Comparison of ENCODE assay signal across 8 cellular contexts in genomic region chr4:142353149-142353738, GRCh38.
DNase-seq lines count a peak whose midpoint lies in the region; ATAC-seq, FAIRE-seq and TF ChIP-seq lines count a peak whose summit lies in the region.

No MANE protein-coding gene starts in this region.

- DNase-seq in A549 (ENCODE audit: low read depth in 1 of 2, low spot score in 1 of 2) (peak in 1 of 2 experiments; percentile 61), Peyer's patch (no peak), dedifferentiated amniotic fluid mesenchymal stem cell (ENCODE audit: extremely low spot score) (peak; percentile 77), mesendoderm (peak; percentile 70)
- DNase-seq in stimulated activated CD4-positive, alpha-beta T cell treated with anti-CD3 and anti-CD28 coated beads, Interleukin-12 subunit alpha, Interleukin-12 subunit beta, amount 100 ng/mL, for 4 hours = no peak

- H3K27ac ChIP-seq in A549 (peak overlapping the region; percentile 43 to 77; a peak in 5 of 6 replicates), Peyer's patch (no peak overlapping the region), mesendoderm (ENCODE audit: low read depth, low read length) (no peak overlapping the region)

- FAIRE-seq in A549 (lab: Jason Lieb, UNC) (no peak), G401.6 (lab: Jason Lieb, UNC) (peak; percentile 100)

- TF ChIP-seq POLR2A in A549 (IDR thresholded peaks at IDR 0.05; ENCODE audit: low read length) = no peak
- TF ChIP-seq POLR2A in Peyer's patch (IDR thresholded peaks at IDR 0.05) = no peak

- no peak overlapping the region for H3K18ac ChIP-seq in mesendoderm (ENCODE audit: low read length)

- no peaks in the 10 kb centered on the region for H3K36me3 ChIP-seq in Peyer's patch
- no peaks in the 10 kb centered on the region for H3K36me3 ChIP-seq in mesendoderm (ENCODE audit: control insufficient read depth, insufficient read depth, low read length)

- TF ChIP-seq RAD21 in A549 (conservative IDR thresholded peaks at IDR 0.05 in 1 of 2, IDR thresholded peaks at IDR 0.05 in 1 of 2) = peak; percentile 75 to 77

- no peak overlapping the region for H4K8ac ChIP-seq in mesendoderm (ENCODE audit: low read depth, low read length)

- no peak overlapping the region for H3K4ac ChIP-seq in mesendoderm (ENCODE audit: low read depth, low read length)

- no peak overlapping the region for H3K56ac ChIP-seq in mesendoderm (ENCODE audit: low read length)

- CTCF ChIA-PET in A549 (lab: Yijun Ruan, JAX) = interaction anchor here (0.6 to 1.8 kb wide), 12 partner anchors 10 to 488 kb away, joined by 3 to 6 read pairs (median 3); no protein-coding TSS in a partner anchor

- POLR2A ChIA-PET in A549 (lab: Yijun Ruan, JAX) = interaction anchor here (0.5 kb wide), 1 partner anchor 206 kb away, joined by 3 read pairs; no protein-coding TSS in a partner anchor

- no peaks in the 10 kb centered on the region for H3K27me3 ChIP-seq in Peyer's patch
- H3K27me3 ChIP-seq in mesendoderm (ENCODE audit: insufficient read depth, low read length, poor library complexity) = no peaks in the 10 kb centered on the region

- no peak overlapping the region for H2AK5ac ChIP-seq in mesendoderm (ENCODE audit: low read length)

- ATAC-seq in A549 (peak in 1 of 2 experiments; percentile 73; a peak in 3 of 6 replicates), HG03442 (IDR thresholded peaks at IDR 0.05; ENCODE audit: unreplicated experiment) (peak; percentile 74), GM21423 (IDR thresholded peaks at IDR 0.05; ENCODE audit: unreplicated experiment) (no peak)

- H3K9ac ChIP-seq in mesendoderm (ENCODE audit: low read length) = no peak overlapping the region

- H2BK120ac ChIP-seq in mesendoderm (ENCODE audit: low read depth, low read length) = no peak overlapping the region

- H3K4me2 ChIP-seq in A549 (peak overlapping the region; percentile 43; the same call in 2 of the 3 replicates), mesendoderm (ENCODE audit: low read length) (no peak overlapping the region)

- H3K4me1 ChIP-seq in A549 (peaks cover 49% of the 10 kb centered on the region), Peyer's patch (peaks cover 0 to 20% (median 0%) of the 10 kb centered on the region in 4 donors), mesendoderm (ENCODE audit: control insufficient read depth, low read depth, low read length) (no peaks in the 10 kb centered on the region)

- no peak for TF ChIP-seq EP300 in A549 (IDR thresholded peaks at IDR 0.05)

- no peaks in the 10 kb centered on the region for H3K79me2 ChIP-seq in mesendoderm (ENCODE audit: control insufficient read depth, insufficient read depth, low read length)

- WGBS in A549 (ENCODE audit: missing lambda C conversion rate) = 16% methylated on average over 5 of the region's 5 CpGs
- WGBS in mesendoderm (ENCODE audit: extremely low coverage, insufficient coverage, low lambda C conversion rate) = no CpG with 5 or more reads among the region's 5 CpGs

- no peaks in the 10 kb centered on the region for H3K79me1 ChIP-seq in mesendoderm (ENCODE audit: low read length)

- H3K4me3 ChIP-seq in A549 (no peak overlapping the region), Peyer's patch (no peak overlapping the region), mesendoderm (ENCODE audit: low read length) (no peak overlapping the region)

- H3K23ac ChIP-seq in mesendoderm (ENCODE audit: low read length) = no peak overlapping the region

- H2BK5ac ChIP-seq in mesendoderm (ENCODE audit: low read length) = no peak overlapping the region

- H3K9me3 ChIP-seq in A549 = no peaks in the 10 kb centered on the region
- no peaks in the 10 kb centered on the region for H3K9me3 ChIP-seq in Peyer's patch

- H4K5ac ChIP-seq in mesendoderm (ENCODE audit: low read length) = no peak overlapping the region

- H2BK15ac ChIP-seq in mesendoderm (replicated peaks; ENCODE audit: low read depth) = no peak overlapping the region

- TF ChIP-seq CTCF in A549 (IDR thresholded peaks at IDR 0.05) = peak; percentile 76
- peak in 5 of 6 experiments; percentile 55 to 85 (median 80) for TF ChIP-seq CTCF in Peyer's patch (IDR thresholded peaks at IDR 0.05)

TF ChIP-seq in A549, 52 proteins besides CTCF, POLR2A, EP300 and RAD21:
- TF ChIP-seq, protein P1, sequence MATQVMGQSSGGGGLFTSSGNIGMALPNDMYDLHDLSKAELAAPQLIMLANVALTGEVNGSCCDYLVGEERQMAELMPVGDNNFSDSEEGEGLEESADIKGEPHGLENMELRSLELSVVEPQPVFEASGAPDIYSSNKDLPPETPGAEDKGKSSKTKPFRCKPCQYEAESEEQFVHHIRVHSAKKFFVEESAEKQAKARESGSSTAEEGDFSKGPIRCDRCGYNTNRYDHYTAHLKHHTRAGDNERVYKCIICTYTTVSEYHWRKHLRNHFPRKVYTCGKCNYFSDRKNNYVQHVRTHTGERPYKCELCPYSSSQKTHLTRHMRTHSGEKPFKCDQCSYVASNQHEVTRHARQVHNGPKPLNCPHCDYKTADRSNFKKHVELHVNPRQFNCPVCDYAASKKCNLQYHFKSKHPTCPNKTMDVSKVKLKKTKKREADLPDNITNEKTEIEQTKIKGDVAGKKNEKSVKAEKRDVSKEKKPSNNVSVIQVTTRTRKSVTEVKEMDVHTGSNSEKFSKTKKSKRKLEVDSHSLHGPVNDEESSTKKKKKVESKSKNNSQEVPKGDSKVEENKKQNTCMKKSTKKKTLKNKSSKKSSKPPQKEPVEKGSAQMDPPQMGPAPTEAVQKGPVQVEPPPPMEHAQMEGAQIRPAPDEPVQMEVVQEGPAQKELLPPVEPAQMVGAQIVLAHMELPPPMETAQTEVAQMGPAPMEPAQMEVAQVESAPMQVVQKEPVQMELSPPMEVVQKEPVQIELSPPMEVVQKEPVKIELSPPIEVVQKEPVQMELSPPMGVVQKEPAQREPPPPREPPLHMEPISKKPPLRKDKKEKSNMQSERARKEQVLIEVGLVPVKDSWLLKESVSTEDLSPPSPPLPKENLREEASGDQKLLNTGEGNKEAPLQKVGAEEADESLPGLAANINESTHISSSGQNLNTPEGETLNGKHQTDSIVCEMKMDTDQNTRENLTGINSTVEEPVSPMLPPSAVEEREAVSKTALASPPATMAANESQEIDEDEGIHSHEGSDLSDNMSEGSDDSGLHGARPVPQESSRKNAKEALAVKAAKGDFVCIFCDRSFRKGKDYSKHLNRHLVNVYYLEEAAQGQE (IDR thresholded peaks at IDR 0.05) = no peak
- no peak for TF ChIP-seq ZSCAN20 (CRISPR knock-in tag; IDR thresholded peaks at IDR 0.05)
- no peak for TF ChIP-seq RARB (CRISPR knock-in tag; IDR thresholded peaks at IDR 0.05)
- TF ChIP-seq SMC3 (IDR thresholded peaks at IDR 0.05) = peak; percentile 71
- no peak for TF ChIP-seq MAFK (IDR thresholded peaks at IDR 0.05; ENCODE audit: partially characterized antibody)
- TF ChIP-seq HOXB13 (CRISPR knock-in tag; IDR thresholded peaks at IDR 0.05; ENCODE audit: low read depth) = no peak
- TF ChIP-seq PHF8 (IDR thresholded peaks at IDR 0.05; ENCODE audit: borderline replicate concordance, low read depth) = no peak
- no peak for TF ChIP-seq EHF (CRISPR knock-in tag; IDR thresholded peaks at IDR 0.05)

Comparison
In these comparisons a context has a peak if more than half of its experiments do, and no peak if none do; other contexts are left out.
1. DNase-seq: peak in dedifferentiated amniotic fluid mesenchymal stem cell (single experiment) and mesendoderm (single experiment); none in Peyer's patch (0 of 3) and stimulated activated CD4-positive, alpha-beta T cell treated with anti-CD3 and anti-CD28 coated beads, Interleukin-12 subunit alpha, Interleukin-12 subunit beta, amount 100 ng/mL, for 4 hours (single experiment).
2. H3K27ac ChIP-seq: peak in A549 (2 of 2); none in Peyer's patch (0 of 4) and mesendoderm (single experiment).